8 cellular contexts compared by ENCODE assay signal in genomic region chr12:49866859-49867579, GRCh38. TPM values are rescaled to one million over a fixed set of nuclear protein-coding genes. Genes with fewer than 3 reads are reported as not detected.
DNase-seq lines count a peak whose midpoint lies in the region; ATAC-seq and TF ChIP-seq lines count a peak whose summit lies in the region.

No MANE protein-coding gene starts in this region.

- ATAC-seq in mucosa of descending colon = peak; percentile 85
- no peak for ATAC-seq in HG02885 (IDR thresholded peaks at IDR 0.05; ENCODE audit: poor library complexity, unreplicated experiment)

- H3K9me3 ChIP-seq in mucosa of descending colon = no peaks in the 10 kb centered on the region

- no peaks in the 10 kb centered on the region for H3K36me3 Mint-ChIP-seq in endothelial cell (ENCODE audit: low read depth, unreplicated experiment)

- H3K9me3 Mint-ChIP-seq in endothelial cell (ENCODE audit: unreplicated experiment) = no peaks in the 10 kb centered on the region

- peak; percentile 92 for DNase-seq in AG20443 (ENCODE audit: low spot score)
- peak; percentile 92 for DNase-seq in GM20000 (ENCODE audit: low spot score)
- peak; percentile 15 for DNase-seq in NCI-H748 treated with DMSO at 0.1 percent for 48 hours (lab: John Stamatoyannopoulos, UW)
- DNase-seq in activated CD8-positive, alpha-beta memory T cell treated with anti-CD3 and anti-CD28 coated beads for 48 hours (ENCODE audit: low read depth in 2 of 3, low spot score in 2 of 3) = peak; percentile 30 to 76 (median 71)
- peak; percentile 80 for DNase-seq in endothelial cell (ENCODE audit: low spot score)
- DNase-seq in mucosa of descending colon = peak; percentile 74 to 87 (median 80)
- peak; percentile 45 to 55 for DNase-seq in stimulated activated CD8-positive, alpha-beta memory T cell treated with anti-CD3 and anti-CD28 coated beads, Interleukin-7, amount 100 ng/mL, for 1 hour (ENCODE audit: low read depth in 2 of 2)

- no peaks in the 10 kb centered on the region for H3K4me1 Mint-ChIP-seq in endothelial cell (ENCODE audit: unreplicated experiment)

- H3K27ac Mint-ChIP-seq in endothelial cell (ENCODE audit: unreplicated experiment) = no peak overlapping the region

- no peak overlapping the region for H3K4me3 Mint-ChIP-seq in endothelial cell (ENCODE audit: unreplicated experiment)

- H3K27me3 Mint-ChIP-seq in endothelial cell (ENCODE audit: unreplicated experiment) = peaks cover 3% of the 10 kb centered on the region

- no peak overlapping the region for H3K4me3 ChIP-seq in mucosa of descending colon

- H3K4me1 ChIP-seq in mucosa of descending colon (ENCODE audit: low read depth) = no peaks in the 10 kb centered on the region

- TF ChIP-seq CTCF in GM20000 (IDR thresholded peaks at IDR 0.05; ENCODE audit: extremely low read depth, missing control alignments) = peak; percentile 97
- peak; percentile 96 for TF ChIP-seq CTCF in endothelial cell (IDR thresholded peaks at IDR 0.05; ENCODE audit: unreplicated experiment)
- peak; percentile 87 for TF ChIP-seq CTCF in mucosa of descending colon (IDR thresholded peaks at IDR 0.05)

- intact Hi-C loops in mucosa of descending colon (cut with DNase I, micrococcal nuclease) = no loop called here

- no peaks in the 10 kb centered on the region for H3K36me3 ChIP-seq in mucosa of descending colon (ENCODE audit: low read depth)

RNA-seq across cellular contexts. Expression of gene BCDIN3D, which starts 24.1 kb away (rescaled TPM):
- total RNA-seq in endothelial cell (ENCODE audit: unreplicated experiment) (2.6 TPM), mucosa of descending colon (1 to 10 TPM; 3.0 to 5.0 (median 3.7) TPM)

RNA-seq across cellular contexts. Expression of gene FAIM2, which starts 36.7 kb away (rescaled TPM):
- total RNA-seq in endothelial cell (ENCODE audit: unreplicated experiment) (not detected), mucosa of descending colon (10 to 100 TPM in 1 of 3 donors, 1 to 10 TPM in 1, under 1 TPM in 1; 0.67 to 12.9 (median 2.5) TPM)

RNA-seq across cellular contexts. Expression of gene NCKAP5L, which starts 38.8 kb away (rescaled TPM):
- total RNA-seq in endothelial cell (ENCODE audit: unreplicated experiment) = 70.9 TPM
- total RNA-seq in mucosa of descending colon = 10 to 100 TPM in 1 of 3 donors, 1 to 10 TPM in 2; 2.5 to 17.7 (median 4.7) TPM

Comparison
In these comparisons a context has a peak if more than half of its experiments do, and no peak if none do; other contexts are left out.
1. DNase-seq: peak in every context shown above with its lines; median percentile 92 in AG20443; 92 in GM20000; 80 in endothelial cell; 80 in mucosa of descending colon; 71 in activated CD8-positive, alpha-beta memory T cell treated with anti-CD3 and anti-CD28 coated beads for 48 hours; 50 in stimulated activated CD8-positive, alpha-beta memory T cell treated with anti-CD3 and anti-CD28 coated beads, Interleukin-7, amount 100 ng/mL, for 1 hour; 15 in NCI-H748 treated with DMSO at 0.1 percent for 48 hours.